Comparison of ENCODE assay signal across 8 cellular contexts in the genomic region with DNA sequence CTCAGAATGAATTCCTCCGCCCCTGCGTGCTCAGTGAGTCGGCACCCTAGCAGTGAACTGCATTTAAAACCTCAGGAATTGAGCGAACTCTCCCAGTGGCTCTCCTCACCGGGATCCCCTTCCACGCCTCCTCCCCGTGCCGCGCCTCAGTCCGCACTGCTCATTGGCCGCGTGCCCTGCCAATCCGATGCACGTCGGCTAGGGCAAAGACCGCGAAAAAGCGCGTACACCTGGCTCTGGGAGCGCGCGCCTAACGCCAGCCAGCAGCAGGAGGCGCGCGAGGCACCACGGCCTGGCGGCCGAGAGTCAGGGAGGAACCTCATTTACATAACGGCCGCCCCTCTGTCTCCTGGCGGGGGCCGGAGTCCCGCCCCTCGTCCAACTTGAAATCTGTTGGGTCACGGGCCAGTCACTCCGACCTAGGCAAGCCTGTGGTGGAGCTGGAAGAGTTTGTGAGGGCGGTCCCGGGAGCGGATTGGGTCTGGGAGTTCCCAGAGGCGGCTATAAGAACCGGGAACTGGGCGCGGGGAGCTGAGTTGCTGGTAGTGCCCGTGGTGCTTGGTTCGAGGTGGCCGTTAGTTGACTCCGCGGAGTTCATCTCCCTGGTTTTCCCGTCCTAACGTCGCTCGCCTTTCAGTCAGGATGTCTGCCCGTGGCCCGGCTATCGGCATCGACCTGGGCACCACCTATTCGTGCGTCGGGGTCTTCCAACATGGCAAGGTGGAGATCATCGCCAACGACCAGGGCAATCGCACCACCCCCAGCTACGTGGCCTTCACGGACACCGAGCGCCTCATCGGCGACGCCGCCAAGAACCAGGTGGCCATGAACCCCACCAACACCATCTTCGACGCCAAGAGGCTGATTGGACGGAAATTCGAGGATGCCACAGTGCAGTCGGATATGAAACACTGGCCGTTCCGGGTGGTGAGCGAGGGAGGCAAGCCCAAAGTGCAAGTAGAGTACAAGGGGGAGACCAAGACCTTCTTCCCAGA. TPM values are rescaled to one million over a fixed set of nuclear protein-coding genes. Genes with fewer than 3 reads are reported as not detected.
DNase-seq lines count a peak whose midpoint lies in the region; ATAC-seq lines count a peak whose summit lies in the region.

HSPA2 (plus strand) TSS at position 534 of the 995 bp plus-strand sequence; CDS start at position 643, 109 bp downstream.

- DNase-seq in 8988T: peak; percentile 97
- peak; percentile 97 for DNase-seq in NCI-H460 (ENCODE audit: extremely low read depth, low read depth)
- DNase-seq in activated CD4-positive, alpha-beta T cell treated with anti-CD3 and anti-CD28 coated beads, Interleukin-2, amount 50 U/mL, for 1 hour: peak; percentile 90
- peak; percentile 99 for DNase-seq in dedifferentiated amniotic fluid mesenchymal stem cell (ENCODE audit: extremely low spot score)
- peak; percentile 99 for DNase-seq in left lobe of liver (ENCODE audit: low spot score)
- DNase-seq in stimulated activated CD4-positive, alpha-beta T cell treated with anti-CD3 and anti-CD28 coated beads, Interleukin-2, amount 100 ng/mL, for 4 hours (ENCODE audit: low read depth): peak; percentile 90

- ATAC-seq in GM18868 (IDR thresholded peaks at IDR 0.05; ENCODE audit: unreplicated experiment): peak; percentile 96
- ATAC-seq in HG03135 (IDR thresholded peaks at IDR 0.05; ENCODE audit: unreplicated experiment): peak; percentile 96
- ATAC-seq in left lobe of liver: peak; percentile 94

RNA-seq across cellular contexts. Expression of gene HSPA2, which starts in this region (rescaled TPM):
- 3.8 and 4.5 TPM in 2 replicates for total RNA-seq in NCI-H460 (2014; rRNA removed; shearing (Covaris generic))
- 7.4 and 7.7 TPM in 2 replicates for polyA plus RNA-seq in NCI-H460 (2014; cell fraction: nucleus; rRNA removed)
- 1.3 TPM for total RNA-seq in left lobe of liver

Comparison
In these comparisons a context has a peak if more than half of its experiments do, and no peak if none do; other contexts are left out.
1. Peak in every context shown above with its lines: DNase-seq and ATAC-seq.